Comparison of ENCODE assay signal across 9 cellular contexts in genomic region chr1:220776725-220777326, GRCh38. TPM values are rescaled to one million over a fixed set of nuclear protein-coding genes. Genes with fewer than 3 reads are reported as not detected.
DNase-seq lines count a peak whose midpoint lies in the region; ATAC-seq, FAIRE-seq and TF ChIP-seq lines count a peak whose summit lies in the region.
"Had no signal": no experiment of that assay in that cellular context is flagged by ENCODE, and none has a peak within 500 bp of the region (broad histone marks: within the 10 kb centered on the region; RNA-seq: fewer than 3 reads in every experiment).

No MANE protein-coding gene starts in this region.

- no peaks in the 10 kb centered on the region for H3K36me3 ChIP-seq in CD8-positive, alpha-beta T cell (ENCODE audit: insufficient read depth, low read length)
- H3K36me3 ChIP-seq in effector memory CD4-positive, alpha-beta T cell (ENCODE audit: control insufficient read depth, insufficient read depth, low read length) = no peaks in the 10 kb centered on the region

- H3K27ac Mint-ChIP-seq in CD8-positive, alpha-beta T cell = no peak overlapping the region
- H3K27ac Mint-ChIP-seq in mesothelial cell of epicardium = no peak overlapping the region

- no peak overlapping the region for H3K4me3 ChIP-seq in CD8-positive, alpha-beta T cell (ENCODE audit: low read depth, low read length)
- no peak overlapping the region for H3K4me3 ChIP-seq in effector memory CD4-positive, alpha-beta T cell (ENCODE audit: insufficient read depth, low read depth, low read length, poor library complexity, severe bottlenecking)

- peak; percentile 55 for TF ChIP-seq CTCF in CD8-positive, alpha-beta T cell (IDR thresholded peaks at IDR 0.05)
- TF ChIP-seq CTCF in mesothelial cell of epicardium (IDR thresholded peaks at IDR 0.05; ENCODE audit: unreplicated experiment) = peak; percentile 85

- H3K4me1 ChIP-seq in CD8-positive, alpha-beta T cell (ENCODE audit: insufficient read depth, low read length) = no peaks in the 10 kb centered on the region
- H3K4me1 ChIP-seq in effector memory CD4-positive, alpha-beta T cell (ENCODE audit: control insufficient read depth, insufficient read depth, low read length, poor library complexity, severe bottlenecking) = no peaks in the 10 kb centered on the region

- peak; percentile 78 for FAIRE-seq in GM19239 (lab: Jason Lieb, UNC)

- H3K9me3 ChIP-seq in CD8-positive, alpha-beta T cell (ENCODE audit: low read length) = no peaks in the 10 kb centered on the region
- no peaks in the 10 kb centered on the region for H3K9me3 ChIP-seq in effector memory CD4-positive, alpha-beta T cell (ENCODE audit: control insufficient read depth, low read length)

- peaks cover 8% of the 10 kb centered on the region for H3K27me3 Mint-ChIP-seq in CD8-positive, alpha-beta T cell (ENCODE audit: low read depth)
- no peaks in the 10 kb centered on the region for H3K27me3 Mint-ChIP-seq in mesothelial cell of epicardium (ENCODE audit: low read depth)

- H3K27me3 ChIP-seq in CD8-positive, alpha-beta T cell (ENCODE audit: insufficient read depth, low read length) = no peaks in the 10 kb centered on the region
- H3K27me3 ChIP-seq in effector memory CD4-positive, alpha-beta T cell (replicated peaks; ENCODE audit: control insufficient read depth, insufficient read depth, low read length, poor library complexity, severe bottlenecking) = no peaks in the 10 kb centered on the region

- CTCF ChIA-PET in CD8-positive, alpha-beta T cell (lab: Charles Lee) = interaction anchor here (1.2 kb wide), 1 partner anchor 73 kb away, joined by 4 read pairs; no protein-coding TSS in a partner anchor

- no peaks in the 10 kb centered on the region for H3K36me3 Mint-ChIP-seq in CD8-positive, alpha-beta T cell
- H3K36me3 Mint-ChIP-seq in mesothelial cell of epicardium = no peaks in the 10 kb centered on the region

- POLR2A ChIA-PET in CD8-positive, alpha-beta T cell (lab: Charles Lee) = no interaction called here

- peaks cover 3% of the 10 kb centered on the region for H3K9me3 Mint-ChIP-seq in CD8-positive, alpha-beta T cell
- H3K9me3 Mint-ChIP-seq in mesothelial cell of epicardium = no peaks in the 10 kb centered on the region

- no peak overlapping the region for H3K27ac ChIP-seq in CD8-positive, alpha-beta T cell (ENCODE audit: low read depth, low read length)
- no peak overlapping the region for H3K27ac ChIP-seq in effector memory CD4-positive, alpha-beta T cell (ENCODE audit: insufficient read depth, low read length, poor library complexity, severe bottlenecking)

- DNase-seq in CD8-positive, alpha-beta T cell = peak; percentile 21 to 65 (median 43)
- DNase-seq in GM19239 (ENCODE audit: insufficient read length, low spot score) (peak; percentile 54), NCI-H510A treated with DMSO at 0.1 percent for 48 hours (lab: John Stamatoyannopoulos, UW) (peak; percentile 72), mesothelial cell of epicardium (ENCODE audit: low spot score in 2 of 2, unreplicated experiment in 2 of 2) (peak; percentile 74 to 92)
- DNase-seq in activated CD4-positive, alpha-beta T cell treated with anti-CD3 and anti-CD28 coated beads, Interleukin-2, amount 50 U/mL, for 48 hours = peak; percentile 79 to 83
- DNase-seq in effector memory CD4-positive, alpha-beta T cell = peak; percentile 11 to 30 (median 12)
- DNase-seq in stimulated activated CD8-positive, alpha-beta memory T cell treated with anti-CD3 and anti-CD28 coated beads, Interleukin-4, amount 100 ng/mL, for 24 hours (ENCODE audit: low read depth) = peak; percentile 41

- intact Hi-C loops in CD8-positive, alpha-beta T cell (cut with DNase I, micrococcal nuclease) = no loop called here

- H3K4me3 Mint-ChIP-seq in CD8-positive, alpha-beta T cell = no peak overlapping the region
- H3K4me3 Mint-ChIP-seq in mesothelial cell of epicardium = no peak overlapping the region

- no peaks in the 10 kb centered on the region for H3K4me1 Mint-ChIP-seq in CD8-positive, alpha-beta T cell (ENCODE audit: low read depth)
- no peaks in the 10 kb centered on the region for H3K4me1 Mint-ChIP-seq in mesothelial cell of epicardium

- ATAC-seq in CD8-positive, alpha-beta T cell = no peak
- ATAC-seq in HG03342 (IDR thresholded peaks at IDR 0.05; ENCODE audit: unreplicated experiment) = peak; percentile 81

RNA-seq across cellular contexts. Expression of gene MTARC1, which starts 9.9 kb away (rescaled TPM):
- not detected for total RNA-seq in CD8-positive, alpha-beta T cell
- 10.8 to 12.1 TPM (median 11.9 TPM) in 3 replicates for total RNA-seq in mesothelial cell of epicardium
- total RNA-seq: T-helper 2 cell treated with Interferon-gamma antibody and Interleukin-4, amounts not matched to agents 100 ng/mL and 5 ng/mL, for 36 hours had no signal

RNA-seq across cellular contexts. Expression of gene MTARC2, which starts 28.7 kb away (rescaled TPM):
- not detected for total RNA-seq in CD8-positive, alpha-beta T cell
- total RNA-seq in mesothelial cell of epicardium = 10.7 to 12.5 TPM (median 12.2 TPM) in 3 replicates
- total RNA-seq: T-helper 2 cell treated with Interferon-gamma antibody and Interleukin-4, amounts not matched to agents 100 ng/mL and 5 ng/mL, for 36 hours had no signal

Comparison
In these comparisons a context has a peak if more than half of its experiments do, and no peak if none do; other contexts are left out.
1. DNase-seq: peak in every context shown above with its lines; median percentile 83 in mesothelial cell of epicardium; 81 in activated CD4-positive, alpha-beta T cell treated with anti-CD3 and anti-CD28 coated beads, Interleukin-2, amount 50 U/mL, for 48 hours; 72 in NCI-H510A treated with DMSO at 0.1 percent for 48 hours; 54 in GM19239; 43 in CD8-positive, alpha-beta T cell; 41 in stimulated activated CD8-positive, alpha-beta memory T cell treated with anti-CD3 and anti-CD28 coated beads, Interleukin-4, amount 100 ng/mL, for 24 hours; 12 in effector memory CD4-positive, alpha-beta T cell.
2. RNA of gene MTARC1, which starts 9.9 kb away (total RNA-seq): 10.8 to 12.1 TPM in mesothelial cell of epicardium; not detected in CD8-positive, alpha-beta T cell; every median in the first group is over 10 times any median in the second.
3. RNA of gene MTARC2, which starts 28.7 kb away (total RNA-seq): 10.7 to 12.5 TPM in mesothelial cell of epicardium; not detected in CD8-positive, alpha-beta T cell; every median in the first group is over 10 times any median in the second.